ENCODE assay signal across 2 cellular contexts in the genomic region with DNA sequence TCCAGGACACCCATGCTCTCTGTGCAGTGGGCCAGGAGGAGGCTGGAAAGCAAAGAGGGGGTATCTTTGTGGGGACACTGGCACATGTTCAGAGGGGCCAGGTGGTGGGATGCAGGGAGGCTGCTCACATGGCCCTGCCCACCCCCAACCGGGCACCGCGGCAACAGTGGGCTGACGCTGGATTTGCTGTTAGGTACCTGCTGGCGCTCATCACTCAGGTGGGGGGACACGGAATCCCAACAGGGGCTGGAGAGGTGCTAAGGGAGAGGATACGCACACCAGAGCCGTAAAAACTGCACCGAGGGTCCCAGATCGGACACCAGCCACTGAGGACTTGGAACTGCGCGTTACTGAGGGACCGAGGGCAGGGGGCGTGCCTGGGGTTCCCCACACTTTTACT.
TF ChIP-seq lines count a peak whose summit lies in the region.

No MANE protein-coding gene starts in this region.

TF ChIP-seq in SK-N-SH, 30 proteins besides CTCF, POLR2A, EP300 and RAD21 (continued from another document):
- TF ChIP-seq RXRA (IDR thresholded peaks at IDR 0.05; ENCODE audit: borderline replicate concordance, low read depth) (no peak), SMC3 (IDR thresholded peaks at IDR 0.05; ENCODE audit: low read depth, low read length) (no peak), MEF2A (IDR thresholded peaks at IDR 0.05; ENCODE audit: borderline replicate concordance, low read depth) (no peak), ELF1 (IDR thresholded peaks at IDR 0.05) (no peak)
- TF ChIP-seq, protein P1, sequence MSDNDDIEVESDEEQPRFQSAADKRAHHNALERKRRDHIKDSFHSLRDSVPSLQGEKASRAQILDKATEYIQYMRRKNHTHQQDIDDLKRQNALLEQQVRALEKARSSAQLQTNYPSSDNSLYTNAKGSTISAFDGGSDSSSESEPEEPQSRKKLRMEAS (IDR thresholded peaks at IDR 0.05; ENCODE audit: low read depth): no peak
- TF ChIP-seq, protein P2, sequence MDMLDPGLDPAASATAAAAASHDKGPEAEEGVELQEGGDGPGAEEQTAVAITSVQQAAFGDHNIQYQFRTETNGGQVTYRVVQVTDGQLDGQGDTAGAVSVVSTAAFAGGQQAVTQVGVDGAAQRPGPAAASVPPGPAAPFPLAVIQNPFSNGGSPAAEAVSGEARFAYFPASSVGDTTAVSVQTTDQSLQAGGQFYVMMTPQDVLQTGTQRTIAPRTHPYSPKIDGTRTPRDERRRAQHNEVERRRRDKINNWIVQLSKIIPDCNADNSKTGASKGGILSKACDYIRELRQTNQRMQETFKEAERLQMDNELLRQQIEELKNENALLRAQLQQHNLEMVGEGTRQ (IDR thresholded peaks at IDR 0.05; ENCODE audit: borderline replicate concordance, low read depth, low read length): no peak
- TF ChIP-seq, protein P3, sequence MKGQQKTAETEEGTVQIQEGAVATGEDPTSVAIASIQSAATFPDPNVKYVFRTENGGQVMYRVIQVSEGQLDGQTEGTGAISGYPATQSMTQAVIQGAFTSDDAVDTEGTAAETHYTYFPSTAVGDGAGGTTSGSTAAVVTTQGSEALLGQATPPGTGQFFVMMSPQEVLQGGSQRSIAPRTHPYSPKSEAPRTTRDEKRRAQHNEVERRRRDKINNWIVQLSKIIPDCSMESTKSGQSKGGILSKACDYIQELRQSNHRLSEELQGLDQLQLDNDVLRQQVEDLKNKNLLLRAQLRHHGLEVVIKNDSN (IDR thresholded peaks at IDR 0.05; ENCODE audit: borderline replicate concordance, low read depth): no peak

TF ChIP-seq in SK-N-SH treated with all-trans-retinoic acid at 6 μM for 48 hours, 23 proteins besides CTCF, POLR2A, EP300 and RAD21 (continued from another document):
- TF ChIP-seq, protein P4, sequence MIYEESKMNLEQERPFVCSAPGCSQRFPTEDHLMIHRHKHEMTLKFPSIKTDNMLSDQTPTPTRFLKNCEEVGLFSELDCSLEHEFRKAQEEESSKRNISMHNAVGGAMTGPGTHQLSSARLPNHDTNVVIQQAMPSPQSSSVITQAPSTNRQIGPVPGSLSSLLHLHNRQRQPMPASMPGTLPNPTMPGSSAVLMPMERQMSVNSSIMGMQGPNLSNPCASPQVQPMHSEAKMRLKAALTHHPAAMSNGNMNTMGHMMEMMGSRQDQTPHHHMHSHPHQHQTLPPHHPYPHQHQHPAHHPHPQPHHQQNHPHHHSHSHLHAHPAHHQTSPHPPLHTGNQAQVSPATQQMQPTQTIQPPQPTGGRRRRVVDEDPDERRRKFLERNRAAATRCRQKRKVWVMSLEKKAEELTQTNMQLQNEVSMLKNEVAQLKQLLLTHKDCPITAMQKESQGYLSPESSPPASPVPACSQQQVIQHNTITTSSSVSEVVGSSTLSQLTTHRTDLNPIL (CRISPR knock-in tag; IDR thresholded peaks at IDR 0.05; ENCODE audit: low read depth): no peak
- TF ChIP-seq, protein P5, sequence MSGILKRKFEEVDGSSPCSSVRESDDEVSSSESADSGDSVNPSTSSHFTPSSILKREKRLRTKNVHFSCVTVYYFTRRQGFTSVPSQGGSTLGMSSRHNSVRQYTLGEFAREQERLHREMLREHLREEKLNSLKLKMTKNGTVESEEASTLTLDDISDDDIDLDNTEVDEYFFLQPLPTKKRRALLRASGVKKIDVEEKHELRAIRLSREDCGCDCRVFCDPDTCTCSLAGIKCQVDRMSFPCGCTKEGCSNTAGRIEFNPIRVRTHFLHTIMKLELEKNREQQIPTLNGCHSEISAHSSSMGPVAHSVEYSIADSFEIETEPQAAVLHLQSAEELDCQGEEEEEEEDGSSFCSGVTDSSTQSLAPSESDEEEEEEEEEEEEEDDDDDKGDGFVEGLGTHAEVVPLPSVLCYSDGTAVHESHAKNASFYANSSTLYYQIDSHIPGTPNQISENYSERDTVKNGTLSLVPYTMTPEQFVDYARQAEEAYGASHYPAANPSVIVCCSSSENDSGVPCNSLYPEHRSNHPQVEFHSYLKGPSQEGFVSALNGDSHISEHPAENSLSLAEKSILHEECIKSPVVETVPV (CRISPR knock-in tag; IDR thresholded peaks at IDR 0.05): no peak
